In the genomic region with DNA sequence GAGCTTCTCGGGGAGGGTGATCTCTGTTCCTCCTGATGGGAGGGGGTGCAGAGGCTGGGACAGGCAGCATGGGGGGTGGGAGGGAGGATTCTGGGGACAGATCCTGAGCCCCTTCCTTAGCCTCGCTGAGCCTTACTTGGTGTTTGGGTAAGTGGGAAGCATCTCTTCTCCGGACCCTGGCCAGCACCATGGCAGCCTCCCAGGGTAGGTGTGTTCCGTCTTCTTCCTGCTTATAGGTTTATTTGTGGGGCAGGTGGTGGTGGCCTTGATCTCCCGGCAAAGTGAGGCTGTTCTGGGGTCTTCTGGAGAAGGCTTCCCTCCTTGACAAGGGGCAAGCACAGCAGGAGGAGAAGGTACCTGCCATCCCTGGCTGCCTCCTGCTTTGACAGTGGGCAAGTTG, we compare ENCODE assay signal across 18 cellular contexts.
DNase-seq lines count a peak whose midpoint lies in the region; ATAC-seq, FAIRE-seq and TF ChIP-seq lines count a peak whose summit lies in the region.
"Had no signal": no experiment of that assay in that cellular context is flagged by ENCODE, and none has a peak within 500 bp of the region (broad histone marks: within the 10 kb centered on the region; RNA-seq: fewer than 3 reads in every experiment).

No MANE protein-coding gene starts in this region.

- no peaks in the 10 kb centered on the region for H3K36me3 ChIP-seq in right atrium auricular region
- no peaks in the 10 kb centered on the region for H3K36me3 ChIP-seq in K562 (ENCODE audit: control insufficient read depth, insufficient read depth, low read length)
- H3K36me3 ChIP-seq: BLaER1 had no signal

- no peak for FAIRE-seq in K562 (lab: Jason Lieb, UNC)
- FAIRE-seq: G401.6, GM12891, GM19239, H1, HTR-8/SVneo had no signal

- no peak for TF ChIP-seq EP300 in K562 (IDR thresholded peaks at IDR 0.05; ENCODE audit: low read length)

- DNase-seq in NCI-H2171 treated with DMSO at 0.1 percent for 48 hours (lab: John Stamatoyannopoulos, UW) (peak; percentile 17), NCI-H2171 (lab: John Stamatoyannopoulos, UW) (no peak), Right ventricle myocardium inferior (ENCODE audit: missing footprints) (peak; percentile 13), right atrium auricular region (ENCODE audit: low spot score) (no peak), K562 (ENCODE audit: extremely low read depth in 1 of 4, low spot score in 3 of 4) (no peak), sciatic nerve (ENCODE audit: low spot score) (peak; percentile 49), pons (ENCODE audit: low spot score) (no peak)
- no peak for DNase-seq in stimulated activated CD4-positive, alpha-beta T cell treated with anti-CD3 and anti-CD28 coated beads, Interleukin-12 subunit alpha, Interleukin-12 subunit beta, amount 100 ng/mL, for 4 hours
- DNase-seq: 8988T; Calu3; CD4-positive, alpha-beta memory T cell; H9 had no signal

- WGBS in K562 (ENCODE audit: insufficient coverage, low coverage, missing lambda C conversion rate) = 0% methylated on average over 3 of the region's 5 CpGs

- intact Hi-C loops in Right ventricle myocardium inferior (cut with DNase I) (no loop called here), K562 (cut with micrococcal nuclease) (no loop called here), sciatic nerve (cut with DNase I) (no loop called here)

- no peak overlapping the region for H3K4me2 ChIP-seq in K562 (ENCODE audit: insufficient read depth, low read length)

- TF ChIP-seq POLR2A in K562 (conservative IDR thresholded peaks at IDR 0.05) = no peak

- no peak overlapping the region for H2AFZ ChIP-seq in K562 (ENCODE audit: low read depth, low read length)

- CTCF ChIA-PET in K562 (lab: Yijun Ruan, JAX; ENCODE audit: low intra/inter-chr PET ratio) = no interaction called here

- no peaks in the 10 kb centered on the region for H3K79me2 ChIP-seq in K562 (ENCODE audit: control insufficient read depth, insufficient read depth, low read length)

- H3K4me1 ChIP-seq in right atrium auricular region (peaks cover 0 to 21% of the 10 kb centered on the region in 2 donors), K562 (replicated peaks in 1 of 2; ENCODE audit: control insufficient read depth in 2 of 2, insufficient read depth in 2 of 2, low read length in 2 of 2) (no peaks in the 10 kb centered on the region)

- H3K9me3 ChIP-seq in right atrium auricular region (no peaks in the 10 kb centered on the region), K562 (replicated peaks; ENCODE audit: control insufficient read depth, insufficient read depth, low read depth, low read length) (no peaks in the 10 kb centered on the region)
- H3K9me3 ChIP-seq: BLaER1 had no signal

- no TSS peak for BruUV-seq in K562 (replicated peaks; lab: Mats Ljungman, UMichigan)

- in situ Hi-C loops in K562 (cut with MboI) = no loop called here

- no peaks in the 10 kb centered on the region for H3K9me1 ChIP-seq in K562 (ENCODE audit: control insufficient read depth, insufficient read depth, low read length)

- TF ChIP-seq RAD21 in K562 (CRISPR knock-in tag; conservative IDR thresholded peaks at IDR 0.05 in 1 of 2, IDR thresholded peaks at IDR 0.05 in 1 of 2) = no peak

- no peak overlapping the region for H3K27ac ChIP-seq in right atrium auricular region
- no peak overlapping the region for H3K27ac ChIP-seq in K562 (ENCODE audit: extremely low read depth, low read depth, low read length)
- H3K27ac ChIP-seq: BLaER1 had no signal

- no peaks in the 10 kb centered on the region for H3K27me3 ChIP-seq in right atrium auricular region
- H3K27me3 ChIP-seq in K562 (ENCODE audit: control insufficient read depth in 2 of 2, insufficient read depth in 2 of 2, low read length in 2 of 2) = peaks cover 0 to 28% of the 10 kb centered on the region in 2 experiments; a peak in 2 of 5 replicates
- H3K27me3 ChIP-seq: BLaER1 had no signal

- H3K9ac ChIP-seq in K562 (ENCODE audit: insufficient read depth in 1 of 2, low read depth in 2 of 2, low read length in 2 of 2) = no peak overlapping the region
- H3K9ac ChIP-seq: BLaER1 had no signal

- no peaks in the 10 kb centered on the region for H4K20me1 ChIP-seq in K562 (replicated peaks; ENCODE audit: control insufficient read depth, insufficient read depth, low read length)
- H4K20me1 ChIP-seq: BLaER1 had no signal

- POLR2A ChIA-PET in K562 (lab: Yijun Ruan, JAX) = no interaction called here

- TF ChIP-seq CTCF in right atrium auricular region (IDR thresholded peaks at IDR 0.05) (no peak), K562 (IDR thresholded peaks at IDR 0.05 in 2 of 3, conservative IDR thresholded peaks at IDR 0.05 in 1 of 3; ENCODE audit: insufficient read depth in 2 of 3, low read depth in 1 of 3, low read length in 3 of 3) (no peak)

- ATAC-seq in Right ventricle myocardium inferior (no peak), K562 (no peak), sciatic nerve (no peak)

- no peak overlapping the region for H3K4me3 ChIP-seq in right atrium auricular region
- no peak overlapping the region for H3K4me3 ChIP-seq in K562
- H3K4me3 ChIP-seq: BLaER1 had no signal

TF ChIP-seq in K562, 482 proteins besides CTCF, POLR2A, EP300 and RAD21:
- no peak for TF ChIP-seq TGIF2 (CRISPR knock-in tag; IDR thresholded peaks at IDR 0.05)
- TF ChIP-seq, protein P1, sequence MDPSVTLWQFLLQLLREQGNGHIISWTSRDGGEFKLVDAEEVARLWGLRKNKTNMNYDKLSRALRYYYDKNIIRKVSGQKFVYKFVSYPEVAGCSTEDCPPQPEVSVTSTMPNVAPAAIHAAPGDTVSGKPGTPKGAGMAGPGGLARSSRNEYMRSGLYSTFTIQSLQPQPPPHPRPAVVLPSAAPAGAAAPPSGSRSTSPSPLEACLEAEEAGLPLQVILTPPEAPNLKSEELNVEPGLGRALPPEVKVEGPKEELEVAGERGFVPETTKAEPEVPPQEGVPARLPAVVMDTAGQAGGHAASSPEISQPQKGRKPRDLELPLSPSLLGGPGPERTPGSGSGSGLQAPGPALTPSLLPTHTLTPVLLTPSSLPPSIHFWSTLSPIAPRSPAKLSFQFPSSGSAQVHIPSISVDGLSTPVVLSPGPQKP (CRISPR knock-in tag; IDR thresholded peaks at IDR 0.05) = no peak
- TF ChIP-seq NFIC (IDR thresholded peaks at IDR 0.05) = peak; percentile 22; the same call in 1 of the 2 replicates
- no peak for TF ChIP-seq JUN (IDR thresholded peaks at IDR 0.05; ENCODE audit: borderline replicate concordance, low read depth, low read length)
- TF ChIP-seq JUN (CRISPR knock-in tag; IDR thresholded peaks at IDR 0.05; ENCODE audit: borderline replicate concordance) = no peak
- TF ChIP-seq BRCA1 (IDR thresholded peaks at IDR 0.05) = no peak
- TF ChIP-seq BRCA1 (CRISPR knock-in tag; IDR thresholded peaks at IDR 0.05) = no peak

Comparison
In these comparisons a context has a peak if more than half of its experiments do, and no peak if none do; other contexts are left out.
1. DNase-seq: peak in NCI-H2171 treated with DMSO at 0.1 percent for 48 hours (single experiment), Right ventricle myocardium inferior (single experiment) and sciatic nerve (single experiment); none in NCI-H2171 (single experiment), right atrium auricular region (single experiment), K562 (0 of 4), pons (single experiment) and stimulated activated CD4-positive, alpha-beta T cell treated with anti-CD3 and anti-CD28 coated beads, Interleukin-12 subunit alpha, Interleukin-12 subunit beta, amount 100 ng/mL, for 4 hours (single experiment).